ENCODE assay signal across 2 cellular contexts in the genomic region with DNA sequence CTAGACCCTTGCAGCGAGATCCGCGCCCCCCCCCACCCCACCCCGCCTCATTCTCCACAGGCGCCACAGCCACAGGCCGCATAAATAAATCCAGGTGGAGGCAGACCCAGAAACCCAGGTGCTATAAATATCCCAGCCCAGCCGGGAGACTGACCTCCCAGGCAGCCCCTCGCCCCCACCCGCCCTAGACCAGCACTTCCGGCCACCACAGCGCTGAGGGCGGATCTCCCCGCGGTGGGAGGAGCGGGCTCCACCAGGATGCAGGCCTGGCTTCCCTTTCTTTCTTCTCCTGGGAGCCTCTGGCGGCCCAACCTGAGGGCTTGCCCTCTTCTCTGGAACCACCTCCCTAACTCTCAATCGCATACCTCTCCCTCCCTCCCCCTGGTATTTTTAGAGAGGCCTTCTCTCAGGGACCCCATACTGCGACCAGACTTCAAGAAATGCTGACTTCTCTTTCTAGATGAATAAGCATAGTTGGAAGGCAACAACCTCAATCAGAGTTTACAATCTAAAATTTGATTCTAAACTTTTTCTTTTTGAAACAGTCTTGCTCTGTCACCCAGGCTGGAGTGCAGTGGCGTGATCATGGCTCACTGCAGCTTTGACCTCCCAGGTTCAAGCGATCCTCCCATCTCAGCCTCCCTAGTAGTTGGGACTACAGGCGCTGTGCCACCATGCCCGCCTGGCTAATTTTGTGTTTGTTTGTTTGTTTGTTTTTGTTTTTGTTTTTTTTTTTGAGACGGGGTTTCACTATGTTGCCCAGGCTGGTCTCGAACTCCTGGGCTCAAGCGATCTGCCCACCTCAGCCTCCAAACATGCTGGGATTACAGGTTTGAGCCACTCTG.
TF ChIP-seq lines count a peak whose summit lies in the region.

No MANE protein-coding gene starts in this region.

TF ChIP-seq in GM23338, 12 proteins besides CTCF, POLR2A, EP300 and RAD21 (continues in another document):
- TF ChIP-seq EZH2phosphoT487 (IDR thresholded peaks at IDR 0.05; ENCODE audit: unreplicated experiment) (no peak), STAT1 (IDR thresholded peaks at IDR 0.05; ENCODE audit: unreplicated experiment) (no peak), ZNF114 (CRISPR knock-in tag; IDR thresholded peaks at IDR 0.05) (no peak), ZNF331 (CRISPR knock-in tag; IDR thresholded peaks at IDR 0.05; ENCODE audit: low read depth) (no peak), POLR2AphosphoS5 (IDR thresholded peaks at IDR 0.05; ENCODE audit: low read depth) (peak; percentile 21)
- TF ChIP-seq, protein P1, sequence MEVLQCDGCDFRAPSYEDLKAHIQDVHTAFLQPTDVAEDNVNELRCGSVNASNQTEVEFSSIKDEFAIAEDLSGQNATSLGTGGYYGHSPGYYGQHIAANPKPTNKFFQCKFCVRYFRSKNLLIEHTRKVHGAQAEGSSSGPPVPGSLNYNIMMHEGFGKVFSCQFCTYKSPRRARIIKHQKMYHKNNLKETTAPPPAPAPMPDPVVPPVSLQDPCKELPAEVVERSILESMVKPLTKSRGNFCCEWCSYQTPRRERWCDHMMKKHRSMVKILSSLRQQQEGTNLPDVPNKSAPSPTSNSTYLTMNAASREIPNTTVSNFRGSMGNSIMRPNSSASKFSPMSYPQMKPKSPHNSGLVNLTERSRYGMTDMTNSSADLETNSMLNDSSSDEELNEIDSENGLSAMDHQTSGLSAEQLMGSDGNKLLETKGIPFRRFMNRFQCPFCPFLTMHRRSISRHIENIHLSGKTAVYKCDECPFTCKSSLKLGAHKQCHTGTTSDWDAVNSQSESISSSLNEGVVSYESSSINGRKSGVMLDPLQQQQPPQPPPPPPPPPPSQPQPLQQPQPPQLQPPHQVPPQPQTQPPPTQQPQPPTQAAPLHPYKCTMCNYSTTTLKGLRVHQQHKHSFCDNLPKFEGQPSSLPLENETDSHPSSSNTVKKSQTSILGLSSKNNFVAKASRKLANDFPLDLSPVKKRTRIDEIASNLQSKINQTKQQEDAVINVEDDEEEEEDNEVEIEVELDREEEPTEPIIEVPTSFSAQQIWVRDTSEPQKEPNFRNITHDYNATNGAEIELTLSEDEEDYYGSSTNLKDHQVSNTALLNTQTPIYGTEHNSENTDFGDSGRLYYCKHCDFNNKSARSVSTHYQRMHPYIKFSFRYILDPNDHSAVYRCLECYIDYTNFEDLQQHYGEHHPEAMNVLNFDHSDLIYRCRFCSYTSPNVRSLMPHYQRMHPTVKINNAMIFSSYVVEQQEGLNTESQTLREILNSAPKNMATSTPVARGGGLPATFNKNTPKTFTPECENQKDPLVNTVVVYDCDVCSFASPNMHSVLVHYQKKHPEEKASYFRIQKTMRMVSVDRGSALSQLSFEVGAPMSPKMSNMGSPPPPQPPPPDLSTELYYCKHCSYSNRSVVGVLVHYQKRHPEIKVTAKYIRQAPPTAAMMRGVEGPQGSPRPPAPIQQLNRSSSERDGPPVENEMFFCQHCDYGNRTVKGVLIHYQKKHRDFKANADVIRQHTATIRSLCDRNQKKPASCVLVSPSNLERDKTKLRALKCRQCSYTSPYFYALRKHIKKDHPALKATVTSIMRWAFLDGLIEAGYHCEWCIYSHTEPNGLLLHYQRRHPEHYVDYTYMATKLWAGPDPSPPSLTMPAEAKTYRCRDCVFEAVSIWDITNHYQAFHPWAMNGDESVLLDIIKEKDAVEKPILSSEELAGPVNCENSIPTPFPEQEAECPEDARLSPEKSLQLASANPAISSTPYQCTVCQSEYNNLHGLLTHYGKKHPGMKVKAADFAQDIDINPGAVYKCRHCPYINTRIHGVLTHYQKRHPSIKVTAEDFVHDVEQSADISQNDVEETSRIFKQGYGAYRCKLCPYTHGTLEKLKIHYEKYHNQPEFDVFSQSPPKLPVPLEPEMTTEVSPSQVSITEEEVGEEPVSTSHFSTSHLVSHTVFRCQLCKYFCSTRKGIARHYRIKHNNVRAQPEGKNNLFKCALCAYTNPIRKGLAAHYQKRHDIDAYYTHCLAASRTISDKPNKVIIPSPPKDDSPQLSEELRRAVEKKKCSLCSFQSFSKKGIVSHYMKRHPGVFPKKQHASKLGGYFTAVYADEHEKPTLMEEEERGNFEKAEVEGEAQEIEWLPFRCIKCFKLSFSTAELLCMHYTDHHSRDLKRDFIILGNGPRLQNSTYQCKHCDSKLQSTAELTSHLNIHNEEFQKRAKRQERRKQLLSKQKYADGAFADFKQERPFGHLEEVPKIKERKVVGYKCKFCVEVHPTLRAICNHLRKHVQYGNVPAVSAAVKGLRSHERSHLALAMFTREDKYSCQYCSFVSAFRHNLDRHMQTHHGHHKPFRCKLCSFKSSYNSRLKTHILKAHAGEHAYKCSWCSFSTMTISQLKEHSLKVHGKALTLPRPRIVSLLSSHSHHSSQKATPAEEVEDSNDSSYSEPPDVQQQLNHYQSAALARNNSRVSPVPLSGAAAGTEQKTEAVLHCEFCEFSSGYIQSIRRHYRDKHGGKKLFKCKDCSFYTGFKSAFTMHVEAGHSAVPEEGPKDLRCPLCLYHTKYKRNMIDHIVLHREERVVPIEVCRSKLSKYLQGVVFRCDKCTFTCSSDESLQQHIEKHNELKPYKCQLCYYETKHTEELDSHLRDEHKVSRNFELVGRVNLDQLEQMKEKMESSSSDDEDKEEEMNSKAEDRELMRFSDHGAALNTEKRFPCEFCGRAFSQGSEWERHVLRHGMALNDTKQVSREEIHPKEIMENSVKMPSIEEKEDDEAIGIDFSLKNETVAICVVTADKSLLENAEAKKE (CRISPR knock-in tag; IDR thresholded peaks at IDR 0.05) = peak; percentile 92
- TF ChIP-seq, protein P2, sequence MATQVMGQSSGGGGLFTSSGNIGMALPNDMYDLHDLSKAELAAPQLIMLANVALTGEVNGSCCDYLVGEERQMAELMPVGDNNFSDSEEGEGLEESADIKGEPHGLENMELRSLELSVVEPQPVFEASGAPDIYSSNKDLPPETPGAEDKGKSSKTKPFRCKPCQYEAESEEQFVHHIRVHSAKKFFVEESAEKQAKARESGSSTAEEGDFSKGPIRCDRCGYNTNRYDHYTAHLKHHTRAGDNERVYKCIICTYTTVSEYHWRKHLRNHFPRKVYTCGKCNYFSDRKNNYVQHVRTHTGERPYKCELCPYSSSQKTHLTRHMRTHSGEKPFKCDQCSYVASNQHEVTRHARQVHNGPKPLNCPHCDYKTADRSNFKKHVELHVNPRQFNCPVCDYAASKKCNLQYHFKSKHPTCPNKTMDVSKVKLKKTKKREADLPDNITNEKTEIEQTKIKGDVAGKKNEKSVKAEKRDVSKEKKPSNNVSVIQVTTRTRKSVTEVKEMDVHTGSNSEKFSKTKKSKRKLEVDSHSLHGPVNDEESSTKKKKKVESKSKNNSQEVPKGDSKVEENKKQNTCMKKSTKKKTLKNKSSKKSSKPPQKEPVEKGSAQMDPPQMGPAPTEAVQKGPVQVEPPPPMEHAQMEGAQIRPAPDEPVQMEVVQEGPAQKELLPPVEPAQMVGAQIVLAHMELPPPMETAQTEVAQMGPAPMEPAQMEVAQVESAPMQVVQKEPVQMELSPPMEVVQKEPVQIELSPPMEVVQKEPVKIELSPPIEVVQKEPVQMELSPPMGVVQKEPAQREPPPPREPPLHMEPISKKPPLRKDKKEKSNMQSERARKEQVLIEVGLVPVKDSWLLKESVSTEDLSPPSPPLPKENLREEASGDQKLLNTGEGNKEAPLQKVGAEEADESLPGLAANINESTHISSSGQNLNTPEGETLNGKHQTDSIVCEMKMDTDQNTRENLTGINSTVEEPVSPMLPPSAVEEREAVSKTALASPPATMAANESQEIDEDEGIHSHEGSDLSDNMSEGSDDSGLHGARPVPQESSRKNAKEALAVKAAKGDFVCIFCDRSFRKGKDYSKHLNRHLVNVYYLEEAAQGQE (IDR thresholded peaks at IDR 0.05; ENCODE audit: unreplicated experiment) = no peak

TF ChIP-seq in endothelial cell of umbilical vein, 7 proteins besides CTCF, POLR2A, EP300 and RAD21:
- TF ChIP-seq MYC (IDR thresholded peaks at IDR 0.05; ENCODE audit: low read depth, low read length) = no peak
